In the genomic region with DNA sequence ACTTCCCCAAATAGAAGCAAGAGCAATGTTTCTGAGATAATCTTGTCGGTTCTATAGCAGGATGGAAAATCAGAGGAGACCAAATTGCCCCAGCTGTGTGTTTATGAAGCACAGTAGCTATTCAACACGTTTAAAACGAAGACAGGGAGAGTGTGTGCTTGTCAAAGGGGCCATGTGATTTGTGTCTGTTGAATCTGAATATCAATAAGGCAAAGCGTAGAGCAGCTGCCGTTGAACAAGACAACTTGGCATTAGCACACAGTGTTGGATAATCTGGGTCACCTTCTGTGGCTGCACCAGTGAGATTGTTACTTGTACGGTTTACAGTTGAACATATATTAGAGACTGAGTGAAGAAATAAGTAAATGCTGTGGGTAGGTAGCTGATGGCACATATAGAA, we compare ENCODE assay signal across 1 cellular context.
TF ChIP-seq lines count a peak whose summit lies in the region.

No MANE protein-coding gene starts in this region.

TF ChIP-seq in H1, 55 proteins besides CTCF, POLR2A, EP300 and RAD21:
- TF ChIP-seq CREB1 (IDR thresholded peaks at IDR 0.05): no peak
- TF ChIP-seq RBBP5 (IDR thresholded peaks at IDR 0.05; ENCODE audit: borderline replicate concordance, low read depth, low read length): no peak
- no peak for TF ChIP-seq NANOG (IDR thresholded peaks at IDR 0.05; ENCODE audit: insufficient read depth, low read depth, low read length, poor library complexity, severe bottlenecking)
- TF ChIP-seq CHD2 (IDR thresholded peaks at IDR 0.05; ENCODE audit: low read length): no peak
- TF ChIP-seq SP4 (IDR thresholded peaks at IDR 0.05; ENCODE audit: low read length): no peak
- no peak for TF ChIP-seq FOSL1 (IDR thresholded peaks at IDR 0.05; ENCODE audit: insufficient read depth, low read depth, low read length)
- TF ChIP-seq CHD7 (IDR thresholded peaks at IDR 0.05; ENCODE audit: insufficient replicate concordance, low read length): no peak
- TF ChIP-seq EGR1 (IDR thresholded peaks at IDR 0.05; ENCODE audit: borderline replicate concordance, low read depth, low read length): no peak
- TF ChIP-seq CBX8 (IDR thresholded peaks at IDR 0.05; ENCODE audit: borderline replicate concordance, low read depth, low read length): no peak
- TF ChIP-seq KDM5A (IDR thresholded peaks at IDR 0.05; ENCODE audit: low read length): no peak
- no peak for TF ChIP-seq NRF1 (IDR thresholded peaks at IDR 0.05; ENCODE audit: low read depth, low read length)
- no peak for TF ChIP-seq TEAD4 (IDR thresholded peaks at IDR 0.05; ENCODE audit: low read depth, low read length)
- TF ChIP-seq SIX5 (IDR thresholded peaks at IDR 0.05; ENCODE audit: low read depth, low read length): no peak
- TF ChIP-seq GTF2F1 (IDR thresholded peaks at IDR 0.05; ENCODE audit: borderline replicate concordance, low read depth, low read length): no peak
- no peak for TF ChIP-seq CHD1 (IDR thresholded peaks at IDR 0.05; ENCODE audit: low read depth, low read length)
